In genomic region chrX:112450810-112451209, GRCh38 we compare ENCODE assay signal across 27 cellular contexts.
"Had no signal": no experiment of that assay in that cellular context is flagged by ENCODE, and none has a peak within 500 bp of the region (broad histone marks: within the 10 kb centered on the region; RNA-seq: fewer than 3 reads in every experiment).

No MANE protein-coding gene starts in this region.

- FAIRE-seq: small intestine had no signal

- H3K27ac Mint-ChIP-seq: naive thymus-derived CD8-positive, alpha-beta T cell; natural killer cell treated with Interleukin-12 subunit alpha and Interleukin-12 subunit beta and Interleukin-15 and Interleukin-18, amount 100 ng/mL, for 72 hours; neural progenitor cell; progenitor cell of endocrine pancreas; stimulated activated effector memory CD8-positive, alpha-beta T cell treated with anti-CD3 and anti-CD28 coated beads, Interleukin-12 subunit alpha, Interleukin-12 subunit beta, amount 100 ng/mL, for 72 hours; stimulated activated naive B cell treated with anti-CD40 and anti-IgM and Interleukin-4, amounts not matched to agents 10 μg/mL and 1 μg/mL and 100 μg/mL, for 72 hours; stimulated activated naive CD8-positive, alpha-beta T cell treated with anti-CD3 and anti-CD28 coated beads, Interleukin-15, Interleukin-2, amounts not matched to agents 100 ng/mL and 50 ng/mL, for 24 hours had no signal

- H3K27me3 Mint-ChIP-seq: naive thymus-derived CD8-positive, alpha-beta T cell; natural killer cell treated with Interleukin-12 subunit alpha and Interleukin-12 subunit beta and Interleukin-15 and Interleukin-18, amount 100 ng/mL, for 72 hours; progenitor cell of endocrine pancreas; stimulated activated naive B cell treated with anti-CD40 and anti-IgM and Interleukin-4, amounts not matched to agents 10 μg/mL and 1 μg/mL and 100 μg/mL, for 72 hours; stimulated activated naive CD8-positive, alpha-beta T cell treated with anti-CD3 and anti-CD28 coated beads, Interleukin-15, Interleukin-2, amounts not matched to agents 100 ng/mL and 50 ng/mL, for 24 hours had no signal

- DNase-seq: naive thymus-derived CD8-positive, alpha-beta T cell; occipital lobe; ovary; posterior cingulate gyrus; psoas muscle; right cardiac atrium; right lobe of liver; sigmoid colon; small intestine; stimulated activated CD4-positive, alpha-beta T cell treated with anti-CD3 and anti-CD28 coated beads, Interleukin-15, amount 100 ng/mL, for 24 hours; stimulated activated CD4-positive, alpha-beta T cell treated with anti-CD3 and anti-CD28 coated beads, Interleukin-2, amount 100 ng/mL, for 24 hours; stimulated activated CD4-positive, alpha-beta T cell treated with anti-CD3 and anti-CD28 coated beads, Interleukin-2, amount 100 ng/mL, for 48 hours; stimulated activated CD4-positive, alpha-beta T cell treated with anti-CD3 and anti-CD28 coated beads, Interleukin-4, amount 100 ng/mL, for 24 hours; stimulated activated naive B cell treated with anti-CD40 and anti-IgM and Interleukin-4, amounts not matched to agents 10 μg/mL and 1 μg/mL and 100 μg/mL, for 72 hours; stimulated activated naive CD4-positive, alpha-beta T cell treated with Interleukin-2 at 50 U/mL for 16 hours; stomach; thyroid gland; trophoblast cell; upper lobe of right lung; uterus had no signal

- H3K4me3 ChIP-seq: neural progenitor cell, ovary, psoas muscle, right lobe of liver, sigmoid colon, stomach, thoracic aorta, thyroid gland, tibial nerve, upper lobe of right lung, uterus had no signal

- H3K4me1 Mint-ChIP-seq: naive thymus-derived CD8-positive, alpha-beta T cell; neural progenitor cell; stimulated activated effector memory CD8-positive, alpha-beta T cell treated with anti-CD3 and anti-CD28 coated beads, Interleukin-12 subunit alpha, Interleukin-12 subunit beta, amount 100 ng/mL, for 72 hours; stimulated activated naive B cell treated with anti-CD40 and anti-IgM and Interleukin-4, amounts not matched to agents 10 μg/mL and 1 μg/mL and 100 μg/mL, for 72 hours had no signal

- H3K9me3 Mint-ChIP-seq: natural killer cell treated with Interleukin-12 subunit alpha and Interleukin-12 subunit beta and Interleukin-15 and Interleukin-18, amount 100 ng/mL, for 72 hours; neural progenitor cell; stimulated activated effector memory CD8-positive, alpha-beta T cell treated with anti-CD3 and anti-CD28 coated beads, Interleukin-12 subunit alpha, Interleukin-12 subunit beta, amount 100 ng/mL, for 72 hours; stimulated activated naive B cell treated with anti-CD40 and anti-IgM and Interleukin-4, amounts not matched to agents 10 μg/mL and 1 μg/mL and 100 μg/mL, for 72 hours; stimulated activated naive CD8-positive, alpha-beta T cell treated with anti-CD3 and anti-CD28 coated beads, Interleukin-15, Interleukin-2, amounts not matched to agents 100 ng/mL and 50 ng/mL, for 24 hours had no signal

- H3K4me3 Mint-ChIP-seq: naive thymus-derived CD8-positive, alpha-beta T cell; natural killer cell treated with Interleukin-12 subunit alpha and Interleukin-12 subunit beta and Interleukin-15 and Interleukin-18, amount 100 ng/mL, for 72 hours; neural progenitor cell; stimulated activated effector memory CD8-positive, alpha-beta T cell treated with anti-CD3 and anti-CD28 coated beads, Interleukin-12 subunit alpha, Interleukin-12 subunit beta, amount 100 ng/mL, for 72 hours; stimulated activated naive B cell treated with anti-CD40 and anti-IgM and Interleukin-4, amounts not matched to agents 10 μg/mL and 1 μg/mL and 100 μg/mL, for 72 hours; stimulated activated naive CD8-positive, alpha-beta T cell treated with anti-CD3 and anti-CD28 coated beads, Interleukin-15, Interleukin-2, amounts not matched to agents 100 ng/mL and 50 ng/mL, for 24 hours had no signal

- H3K36me3 Mint-ChIP-seq: naive thymus-derived CD8-positive, alpha-beta T cell; natural killer cell treated with Interleukin-12 subunit alpha and Interleukin-12 subunit beta and Interleukin-15 and Interleukin-18, amount 100 ng/mL, for 72 hours; neural progenitor cell; stimulated activated effector memory CD8-positive, alpha-beta T cell treated with anti-CD3 and anti-CD28 coated beads, Interleukin-12 subunit alpha, Interleukin-12 subunit beta, amount 100 ng/mL, for 72 hours; stimulated activated naive B cell treated with anti-CD40 and anti-IgM and Interleukin-4, amounts not matched to agents 10 μg/mL and 1 μg/mL and 100 μg/mL, for 72 hours had no signal
